1 cellular context compared by ENCODE assay signal in the genomic region with DNA sequence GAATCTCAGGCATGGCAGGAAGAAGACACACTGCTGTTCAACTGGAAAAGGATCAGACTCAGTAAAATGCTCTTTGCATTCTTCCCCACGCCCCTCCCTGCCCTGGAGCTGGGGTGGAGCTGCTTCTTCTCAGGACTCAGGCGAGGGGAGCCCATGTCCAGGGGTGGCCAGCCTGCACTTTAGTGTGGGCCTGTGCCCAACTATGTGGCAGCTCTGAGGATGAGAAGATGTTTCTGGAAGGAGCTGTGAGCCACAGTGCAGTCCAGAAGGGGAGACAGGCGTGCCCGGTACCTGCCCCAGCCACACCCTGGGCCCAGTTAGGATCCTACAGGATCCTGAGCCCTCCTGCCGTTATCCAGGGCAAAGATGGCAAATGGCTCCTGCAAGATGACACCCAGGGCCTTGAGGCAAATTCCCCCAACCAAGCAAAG.
A peak's percentile ranks its signal among the peaks of the same experiment; 100 is the strongest.
TF ChIP-seq lines count a peak whose summit lies in the region.

No MANE protein-coding gene starts in this region.

TF ChIP-seq in HepG2, 621 proteins besides CTCF, POLR2A, EP300 and RAD21 (continued from another document):
- TF ChIP-seq, protein P1, sequence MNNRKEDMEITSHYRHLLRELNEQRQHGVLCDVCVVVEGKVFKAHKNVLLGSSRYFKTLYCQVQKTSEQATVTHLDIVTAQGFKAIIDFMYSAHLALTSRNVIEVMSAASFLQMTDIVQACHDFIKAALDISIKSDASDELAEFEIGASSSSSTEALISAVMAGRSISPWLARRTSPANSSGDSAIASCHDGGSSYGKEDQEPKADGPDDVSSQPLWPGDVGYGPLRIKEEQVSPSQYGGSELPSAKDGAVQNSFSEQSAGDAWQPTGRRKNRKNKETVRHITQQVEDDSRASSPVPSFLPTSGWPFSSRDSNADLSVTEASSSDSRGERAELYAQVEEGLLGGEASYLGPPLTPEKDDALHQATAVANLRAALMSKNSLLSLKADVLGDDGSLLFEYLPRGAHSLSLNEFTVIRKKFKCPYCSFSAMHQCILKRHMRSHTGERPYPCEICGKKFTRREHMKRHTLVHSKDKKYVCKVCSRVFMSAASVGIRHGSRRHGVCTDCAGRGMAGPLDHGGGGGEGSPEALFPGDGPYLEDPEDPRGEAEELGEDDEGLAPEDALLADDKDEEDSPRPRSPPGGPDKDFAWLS (CRISPR knock-in tag; IDR thresholded peaks at IDR 0.05; ENCODE audit: borderline replicate concordance): no peak
- no peak for TF ChIP-seq FOXJ3 (CRISPR knock-in tag; IDR thresholded peaks at IDR 0.05; ENCODE audit: borderline replicate concordance)
- no peak for TF ChIP-seq ZNF878 (CRISPR knock-in tag; IDR thresholded peaks at IDR 0.05)
- no peak for TF ChIP-seq ZNF3 (CRISPR knock-in tag; IDR thresholded peaks at IDR 0.05)
- TF ChIP-seq ZNF652 (CRISPR knock-in tag; IDR thresholded peaks at IDR 0.05; ENCODE audit: borderline replicate concordance, low read depth): no peak
- no peak for TF ChIP-seq HNRNPLL (IDR thresholded peaks at IDR 0.05; ENCODE audit: low read depth, low read length, poor library complexity, severe bottlenecking)
- TF ChIP-seq, protein P2, sequence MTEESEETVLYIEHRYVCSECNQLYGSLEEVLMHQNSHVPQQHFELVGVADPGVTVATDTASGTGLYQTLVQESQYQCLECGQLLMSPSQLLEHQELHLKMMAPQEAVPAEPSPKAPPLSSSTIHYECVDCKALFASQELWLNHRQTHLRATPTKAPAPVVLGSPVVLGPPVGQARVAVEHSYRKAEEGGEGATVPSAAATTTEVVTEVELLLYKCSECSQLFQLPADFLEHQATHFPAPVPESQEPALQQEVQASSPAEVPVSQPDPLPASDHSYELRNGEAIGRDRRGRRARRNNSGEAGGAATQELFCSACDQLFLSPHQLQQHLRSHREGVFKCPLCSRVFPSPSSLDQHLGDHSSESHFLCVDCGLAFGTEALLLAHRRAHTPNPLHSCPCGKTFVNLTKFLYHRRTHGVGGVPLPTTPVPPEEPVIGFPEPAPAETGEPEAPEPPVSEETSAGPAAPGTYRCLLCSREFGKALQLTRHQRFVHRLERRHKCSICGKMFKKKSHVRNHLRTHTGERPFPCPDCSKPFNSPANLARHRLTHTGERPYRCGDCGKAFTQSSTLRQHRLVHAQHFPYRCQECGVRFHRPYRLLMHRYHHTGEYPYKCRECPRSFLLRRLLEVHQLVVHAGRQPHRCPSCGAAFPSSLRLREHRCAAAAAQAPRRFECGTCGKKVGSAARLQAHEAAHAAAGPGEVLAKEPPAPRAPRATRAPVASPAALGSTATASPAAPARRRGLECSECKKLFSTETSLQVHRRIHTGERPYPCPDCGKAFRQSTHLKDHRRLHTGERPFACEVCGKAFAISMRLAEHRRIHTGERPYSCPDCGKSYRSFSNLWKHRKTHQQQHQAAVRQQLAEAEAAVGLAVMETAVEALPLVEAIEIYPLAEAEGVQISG (CRISPR knock-in tag; IDR thresholded peaks at IDR 0.05): no peak
- TF ChIP-seq, protein P3, sequence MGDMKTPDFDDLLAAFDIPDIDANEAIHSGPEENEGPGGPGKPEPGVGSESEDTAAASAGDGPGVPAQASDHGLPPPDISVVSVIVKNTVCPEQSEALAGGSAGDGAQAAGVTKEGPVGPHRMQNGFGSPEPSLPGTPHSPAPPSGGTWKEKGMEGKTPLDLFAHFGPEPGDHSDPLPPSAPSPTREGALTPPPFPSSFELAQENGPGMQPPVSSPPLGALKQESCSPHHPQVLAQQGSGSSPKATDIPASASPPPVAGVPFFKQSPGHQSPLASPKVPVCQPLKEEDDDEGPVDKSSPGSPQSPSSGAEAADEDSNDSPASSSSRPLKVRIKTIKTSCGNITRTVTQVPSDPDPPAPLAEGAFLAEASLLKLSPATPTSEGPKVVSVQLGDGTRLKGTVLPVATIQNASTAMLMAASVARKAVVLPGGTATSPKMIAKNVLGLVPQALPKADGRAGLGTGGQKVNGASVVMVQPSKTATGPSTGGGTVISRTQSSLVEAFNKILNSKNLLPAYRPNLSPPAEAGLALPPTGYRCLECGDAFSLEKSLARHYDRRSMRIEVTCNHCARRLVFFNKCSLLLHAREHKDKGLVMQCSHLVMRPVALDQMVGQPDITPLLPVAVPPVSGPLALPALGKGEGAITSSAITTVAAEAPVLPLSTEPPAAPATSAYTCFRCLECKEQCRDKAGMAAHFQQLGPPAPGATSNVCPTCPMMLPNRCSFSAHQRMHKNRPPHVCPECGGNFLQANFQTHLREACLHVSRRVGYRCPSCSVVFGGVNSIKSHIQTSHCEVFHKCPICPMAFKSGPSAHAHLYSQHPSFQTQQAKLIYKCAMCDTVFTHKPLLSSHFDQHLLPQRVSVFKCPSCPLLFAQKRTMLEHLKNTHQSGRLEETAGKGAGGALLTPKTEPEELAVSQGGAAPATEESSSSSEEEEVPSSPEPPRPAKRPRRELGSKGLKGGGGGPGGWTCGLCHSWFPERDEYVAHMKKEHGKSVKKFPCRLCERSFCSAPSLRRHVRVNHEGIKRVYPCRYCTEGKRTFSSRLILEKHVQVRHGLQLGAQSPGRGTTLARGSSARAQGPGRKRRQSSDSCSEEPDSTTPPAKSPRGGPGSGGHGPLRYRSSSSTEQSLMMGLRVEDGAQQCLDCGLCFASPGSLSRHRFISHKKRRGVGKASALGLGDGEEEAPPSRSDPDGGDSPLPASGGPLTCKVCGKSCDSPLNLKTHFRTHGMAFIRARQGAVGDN (CRISPR knock-in tag; IDR thresholded peaks at IDR 0.05): peak; percentile 21; the same call in 1 of the 2 replicates
- TF ChIP-seq ZNF678 (CRISPR knock-in tag; IDR thresholded peaks at IDR 0.05): no peak
